8 cellular contexts compared by ENCODE assay signal in genomic region chr6:107171513-107171912, GRCh38.
"Had no signal": no experiment of that assay in that cellular context is flagged by ENCODE, and none has a peak within 500 bp of the region (broad histone marks: within the 10 kb centered on the region; RNA-seq: fewer than 3 reads in every experiment).

No MANE protein-coding gene starts in this region.

- H3K36me3 ChIP-seq: HAP-1 had no signal

- H3K9me3 ChIP-seq: HAP-1 had no signal

- DNase-seq: GM23248, GOT3, H7, H9, HCEC 1CT, HFFc6 had no signal

- H3K9me3 Mint-ChIP-seq: HFFc6 had no signal

- H3K4me1 Mint-ChIP-seq: GM23338, H9 had no signal

- H3K27ac Mint-ChIP-seq: GM23338, H9, HFFc6 had no signal

- H3K4me1 ChIP-seq: HAP-1 had no signal

- H3K4me3 ChIP-seq: GM23248, GM23338, HAP-1 had no signal

- H3K27ac ChIP-seq: GM23248 had no signal

- H3K4me3 Mint-ChIP-seq: GM23338, H9, HFFc6 had no signal
